1 cellular context compared by ENCODE assay signal in genomic region chr12:124829008-124829707, GRCh38.
TF ChIP-seq lines count a peak whose summit lies in the region.

No MANE protein-coding gene starts in this region.

TF ChIP-seq in GM23338, 12 proteins besides CTCF, POLR2A, EP300 and RAD21 (continued from another document):
- TF ChIP-seq, protein P1, sequence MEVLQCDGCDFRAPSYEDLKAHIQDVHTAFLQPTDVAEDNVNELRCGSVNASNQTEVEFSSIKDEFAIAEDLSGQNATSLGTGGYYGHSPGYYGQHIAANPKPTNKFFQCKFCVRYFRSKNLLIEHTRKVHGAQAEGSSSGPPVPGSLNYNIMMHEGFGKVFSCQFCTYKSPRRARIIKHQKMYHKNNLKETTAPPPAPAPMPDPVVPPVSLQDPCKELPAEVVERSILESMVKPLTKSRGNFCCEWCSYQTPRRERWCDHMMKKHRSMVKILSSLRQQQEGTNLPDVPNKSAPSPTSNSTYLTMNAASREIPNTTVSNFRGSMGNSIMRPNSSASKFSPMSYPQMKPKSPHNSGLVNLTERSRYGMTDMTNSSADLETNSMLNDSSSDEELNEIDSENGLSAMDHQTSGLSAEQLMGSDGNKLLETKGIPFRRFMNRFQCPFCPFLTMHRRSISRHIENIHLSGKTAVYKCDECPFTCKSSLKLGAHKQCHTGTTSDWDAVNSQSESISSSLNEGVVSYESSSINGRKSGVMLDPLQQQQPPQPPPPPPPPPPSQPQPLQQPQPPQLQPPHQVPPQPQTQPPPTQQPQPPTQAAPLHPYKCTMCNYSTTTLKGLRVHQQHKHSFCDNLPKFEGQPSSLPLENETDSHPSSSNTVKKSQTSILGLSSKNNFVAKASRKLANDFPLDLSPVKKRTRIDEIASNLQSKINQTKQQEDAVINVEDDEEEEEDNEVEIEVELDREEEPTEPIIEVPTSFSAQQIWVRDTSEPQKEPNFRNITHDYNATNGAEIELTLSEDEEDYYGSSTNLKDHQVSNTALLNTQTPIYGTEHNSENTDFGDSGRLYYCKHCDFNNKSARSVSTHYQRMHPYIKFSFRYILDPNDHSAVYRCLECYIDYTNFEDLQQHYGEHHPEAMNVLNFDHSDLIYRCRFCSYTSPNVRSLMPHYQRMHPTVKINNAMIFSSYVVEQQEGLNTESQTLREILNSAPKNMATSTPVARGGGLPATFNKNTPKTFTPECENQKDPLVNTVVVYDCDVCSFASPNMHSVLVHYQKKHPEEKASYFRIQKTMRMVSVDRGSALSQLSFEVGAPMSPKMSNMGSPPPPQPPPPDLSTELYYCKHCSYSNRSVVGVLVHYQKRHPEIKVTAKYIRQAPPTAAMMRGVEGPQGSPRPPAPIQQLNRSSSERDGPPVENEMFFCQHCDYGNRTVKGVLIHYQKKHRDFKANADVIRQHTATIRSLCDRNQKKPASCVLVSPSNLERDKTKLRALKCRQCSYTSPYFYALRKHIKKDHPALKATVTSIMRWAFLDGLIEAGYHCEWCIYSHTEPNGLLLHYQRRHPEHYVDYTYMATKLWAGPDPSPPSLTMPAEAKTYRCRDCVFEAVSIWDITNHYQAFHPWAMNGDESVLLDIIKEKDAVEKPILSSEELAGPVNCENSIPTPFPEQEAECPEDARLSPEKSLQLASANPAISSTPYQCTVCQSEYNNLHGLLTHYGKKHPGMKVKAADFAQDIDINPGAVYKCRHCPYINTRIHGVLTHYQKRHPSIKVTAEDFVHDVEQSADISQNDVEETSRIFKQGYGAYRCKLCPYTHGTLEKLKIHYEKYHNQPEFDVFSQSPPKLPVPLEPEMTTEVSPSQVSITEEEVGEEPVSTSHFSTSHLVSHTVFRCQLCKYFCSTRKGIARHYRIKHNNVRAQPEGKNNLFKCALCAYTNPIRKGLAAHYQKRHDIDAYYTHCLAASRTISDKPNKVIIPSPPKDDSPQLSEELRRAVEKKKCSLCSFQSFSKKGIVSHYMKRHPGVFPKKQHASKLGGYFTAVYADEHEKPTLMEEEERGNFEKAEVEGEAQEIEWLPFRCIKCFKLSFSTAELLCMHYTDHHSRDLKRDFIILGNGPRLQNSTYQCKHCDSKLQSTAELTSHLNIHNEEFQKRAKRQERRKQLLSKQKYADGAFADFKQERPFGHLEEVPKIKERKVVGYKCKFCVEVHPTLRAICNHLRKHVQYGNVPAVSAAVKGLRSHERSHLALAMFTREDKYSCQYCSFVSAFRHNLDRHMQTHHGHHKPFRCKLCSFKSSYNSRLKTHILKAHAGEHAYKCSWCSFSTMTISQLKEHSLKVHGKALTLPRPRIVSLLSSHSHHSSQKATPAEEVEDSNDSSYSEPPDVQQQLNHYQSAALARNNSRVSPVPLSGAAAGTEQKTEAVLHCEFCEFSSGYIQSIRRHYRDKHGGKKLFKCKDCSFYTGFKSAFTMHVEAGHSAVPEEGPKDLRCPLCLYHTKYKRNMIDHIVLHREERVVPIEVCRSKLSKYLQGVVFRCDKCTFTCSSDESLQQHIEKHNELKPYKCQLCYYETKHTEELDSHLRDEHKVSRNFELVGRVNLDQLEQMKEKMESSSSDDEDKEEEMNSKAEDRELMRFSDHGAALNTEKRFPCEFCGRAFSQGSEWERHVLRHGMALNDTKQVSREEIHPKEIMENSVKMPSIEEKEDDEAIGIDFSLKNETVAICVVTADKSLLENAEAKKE (CRISPR knock-in tag; IDR thresholded peaks at IDR 0.05) = no peak
- TF ChIP-seq STAT1 (IDR thresholded peaks at IDR 0.05; ENCODE audit: unreplicated experiment) (no peak), POLR2AphosphoS5 (IDR thresholded peaks at IDR 0.05; ENCODE audit: low read depth) (no peak), EZH2phosphoT487 (IDR thresholded peaks at IDR 0.05; ENCODE audit: unreplicated experiment) (no peak), REST (IDR thresholded peaks at IDR 0.05; ENCODE audit: unreplicated experiment) (no peak), CREB1 (CRISPR knock-in tag; IDR thresholded peaks at IDR 0.05; ENCODE audit: low read depth) (no peak)
